In genomic region chr19:35041548-35042055, GRCh38 we compare ENCODE assay signal across 8 cellular contexts. TPM values are rescaled to one million over a fixed set of nuclear protein-coding genes. Genes with fewer than 3 reads are reported as not detected.
DNase-seq lines count a peak whose midpoint lies in the region; ATAC-seq, FAIRE-seq and TF ChIP-seq lines count a peak whose summit lies in the region.
"Had no signal": no experiment of that assay in that cellular context is flagged by ENCODE, and none has a peak within 500 bp of the region (broad histone marks: within the 10 kb centered on the region; RNA-seq: fewer than 3 reads in every experiment).

TSS of gene HPN (plus strand) at chr19:35041721. CDS start at chr19:35042507, 786 bp downstream.

- H3K4me1 ChIP-seq in GM12878 (ENCODE audit: control insufficient read depth, insufficient read depth, low read length) (peaks cover 13% of the 10 kb centered on the region), HepG2 (ENCODE audit: insufficient read depth, low read length) (peaks cover 66% of the 10 kb centered on the region), subcutaneous abdominal adipose tissue (ENCODE audit: control insufficient read depth in 5 of 5, insufficient read depth in 5 of 5, low read length in 5 of 5) (peaks cover 4 to 78% (median 58%) of the 10 kb centered on the region in 5 donors), SK-N-SH (ENCODE audit: control insufficient read depth in 1 of 2, insufficient read depth in 2 of 2, low read depth in 1 of 2, low read length in 1 of 2) (no peaks in the 10 kb centered on the region)

- POLR2A ChIA-PET in GM12878 (lab: Charles Lee) = no interaction called here
- POLR2A ChIA-PET in HepG2 (lab: Yijun Ruan, JAX) = interaction anchor here (1.2 to 3.8 kb wide), 8 partner anchors 10 to 46 kb away, joined by 3 to 15 read pairs (median 8); partner anchors contain the start of gene GRAMD1A
- POLR2A ChIA-PET in SK-N-SH (lab: Yijun Ruan, JAX) = no interaction called here

- ATAC-seq in GM12878 (no peak), HepG2 (peak; percentile 52), HG02840 (IDR thresholded peaks at IDR 0.05; ENCODE audit: low FRiP score, unreplicated experiment) (no peak)

- no peaks in the 10 kb centered on the region for H3K9me3 ChIP-seq in GM12878 (replicated peaks; ENCODE audit: control insufficient read depth, insufficient read depth, low read length)
- no peaks in the 10 kb centered on the region for H3K9me3 ChIP-seq in HepG2 (ENCODE audit: low read length)
- H3K9me3 ChIP-seq in subcutaneous abdominal adipose tissue (ENCODE audit: control insufficient read depth in 5 of 5, low read length in 5 of 5) = no peaks in the 10 kb centered on the region
- H3K9me3 ChIP-seq in SK-N-SH = no peaks in the 10 kb centered on the region

- DNase-seq in GM12878 (ENCODE audit: low read depth, low spot score) (no peak), HepG2 (ENCODE audit: low spot score) (peak; percentile 77), SK-N-SH (no peak), nucleus accumbens (lab: John Stamatoyannopoulos, UW) (no peak)
- DNase-seq: NCI-H2081 had no signal

- TF ChIP-seq RAD21 in GM12878 (IDR thresholded peaks at IDR 0.05; ENCODE audit: insufficient read depth, low read depth, low read length) = no peak
- TF ChIP-seq RAD21 in HepG2 (CRISPR knock-in tag; IDR thresholded peaks at IDR 0.05) = no peak; the same call in 1 of the 2 replicates
- no peak for TF ChIP-seq RAD21 in SK-N-SH (IDR thresholded peaks at IDR 0.05; ENCODE audit: low read length)

- SMC1A ChIA-PET in GM12878 (lab: Charles Lee; ENCODE audit: uncharacterized antibody, unreplicated experiment) = no interaction called here

- H4K20me1 ChIP-seq in GM12878 (ENCODE audit: control insufficient read depth, insufficient read depth) = no peaks in the 10 kb centered on the region
- peaks cover 39% of the 10 kb centered on the region for H4K20me1 ChIP-seq in HepG2 (ENCODE audit: insufficient read depth, low read length)
- no peaks in the 10 kb centered on the region for H4K20me1 ChIP-seq in SK-N-SH (ENCODE audit: insufficient read depth)

- TF ChIP-seq EP300 in GM12878 (IDR thresholded peaks at IDR 0.05; ENCODE audit: borderline replicate concordance in 1 of 2, control insufficient read depth in 1 of 2, low read depth in 2 of 2, low read length in 2 of 2) = no peak
- TF ChIP-seq EP300 in HepG2 (IDR thresholded peaks at IDR 0.05; ENCODE audit: low read depth in 2 of 2, low read length in 2 of 2) = no peak
- no peak for TF ChIP-seq EP300 in HepG2 (CRISPR knock-in tag; IDR thresholded peaks at IDR 0.05; ENCODE audit: borderline replicate concordance)
- no peak for TF ChIP-seq EP300 in SK-N-SH (IDR thresholded peaks at IDR 0.05; ENCODE audit: borderline replicate concordance in 1 of 2, low read depth in 1 of 2, low read length in 1 of 2)

- H3K27ac ChIP-seq in GM12878 (ENCODE audit: control insufficient read depth, insufficient read depth) (no peak within 1 kb of the TSS), HepG2 (ENCODE audit: extremely low read length, insufficient read depth, low read length) (peak within 1 kb of the TSS; percentile 99), subcutaneous abdominal adipose tissue (ENCODE audit: low read depth, low read length) (peak within 1 kb of the TSS; percentile 37), SK-N-SH (ENCODE audit: low read depth in 2 of 2, low read length in 1 of 2) (no peak within 1 kb of the TSS)

- H3K4me2 ChIP-seq in GM12878 (ENCODE audit: control insufficient read depth, insufficient read depth) (no peak within 1 kb of the TSS), HepG2 (ENCODE audit: low read depth, low read length) (peak within 1 kb of the TSS; percentile 93), SK-N-SH (no peak within 1 kb of the TSS)

- H3K9ac ChIP-seq in GM12878 (ENCODE audit: control insufficient read depth, insufficient read depth, low read length) (no peak within 1 kb of the TSS), HepG2 (ENCODE audit: insufficient read depth, low read depth, low read length) (peak within 1 kb of the TSS; percentile 85), subcutaneous abdominal adipose tissue (ENCODE audit: low read length in 5 of 5) (peak within 1 kb of the TSS in 3 of 5 donors; percentile 32 to 65 (median 48)), SK-N-SH (no peak within 1 kb of the TSS)

- CTCF ChIA-PET in GM12878 (lab: Yijun Ruan, JAX) = no interaction called here
- CTCF ChIA-PET in HepG2 (lab: Yijun Ruan, JAX; ENCODE audit: low intra/inter-chr PET ratio, low total read pairs) = no interaction called here
- CTCF ChIA-PET in SK-N-SH (lab: Yijun Ruan, JAX) = interaction anchor here (4.2 kb wide), 1 partner anchor 14 kb away, joined by 86 read pairs; no protein-coding TSS in a partner anchor

- peak within 1 kb of the TSS in 1 of 3 donors; percentile 5 for H3K27ac Mint-ChIP-seq in IgD-negative memory B cell

- peaks cover 0 to 5% of the 10 kb centered on the region in 2 experiments; a peak in 3 of 4 replicates for H3K27me3 ChIP-seq in GM12878 (replicated peaks in 1 of 2; ENCODE audit: control insufficient read depth in 2 of 2, insufficient read depth in 2 of 2, low read length in 1 of 2)
- H3K27me3 ChIP-seq in HepG2 (ENCODE audit: control insufficient read depth in 1 of 2, insufficient read depth in 2 of 2, low read length in 2 of 2) = no peaks in the 10 kb centered on the region
- H3K27me3 ChIP-seq in subcutaneous abdominal adipose tissue (ENCODE audit: control insufficient read depth in 5 of 5, insufficient read depth in 4 of 5, low read length in 5 of 5) = no peaks in the 10 kb centered on the region
- H3K27me3 ChIP-seq in SK-N-SH (ENCODE audit: insufficient read depth) = no peaks in the 10 kb centered on the region

- no peaks in the 10 kb centered on the region for H3K9me3 Mint-ChIP-seq in IgD-negative memory B cell

- H3K36me3 ChIP-seq in GM12878 (ENCODE audit: control insufficient read depth in 2 of 2, insufficient read depth in 2 of 2, low read length in 1 of 2) = no peaks in the 10 kb centered on the region
- H3K36me3 ChIP-seq in HepG2 (replicated peaks in 1 of 2; ENCODE audit: control insufficient read depth in 1 of 2, insufficient read depth in 2 of 2, low read length in 2 of 2) = peaks cover 4 to 10% of the 10 kb centered on the region in 2 experiments
- H3K36me3 ChIP-seq in subcutaneous abdominal adipose tissue (ENCODE audit: control insufficient read depth in 5 of 5, insufficient read depth in 5 of 5, low read length in 5 of 5) = no peaks in the 10 kb centered on the region
- no peaks in the 10 kb centered on the region for H3K36me3 ChIP-seq in SK-N-SH (replicated peaks in 1 of 2; ENCODE audit: control insufficient read depth in 1 of 2, insufficient read depth in 2 of 2, low read length in 1 of 2)

- H2AFZ ChIP-seq in GM12878 (ENCODE audit: control insufficient read depth, low read depth, low read length) (peak within 1 kb of the TSS; percentile 34; the same call in 1 of the 2 replicates), HepG2 (ENCODE audit: low read length) (no peak within 1 kb of the TSS), SK-N-SH (ENCODE audit: low read depth) (no peak within 1 kb of the TSS)

- BruUV-seq in GM12878 (replicated peaks; lab: Mats Ljungman, UMichigan) (no TSS peak), HepG2 (replicated peaks; lab: Mats Ljungman, UMichigan) (no TSS peak)

- H3K27me3 Mint-ChIP-seq in IgD-negative memory B cell = peaks cover 11% of the 10 kb centered on the region

- RAD21 ChIA-PET in GM12878 (lab: Charles Lee; ENCODE audit: unreplicated experiment) = no interaction called here

- no peaks in the 10 kb centered on the region for H3F3A ChIP-seq in SK-N-SH (replicated peaks; ENCODE audit: insufficient read depth)

- intact Hi-C loops in GM12878 (cut with micrococcal nuclease; ENCODE audit: unreplicated experiment) = no loop called here
- intact Hi-C loops in HepG2 (cut with micrococcal nuclease; ENCODE audit: unreplicated experiment) = loop anchor here (2.0 to 5.0 kb wide), 2 partner anchors 44 to 59 kb away; no protein-coding TSS in a partner anchor

- peaks cover 22 to 31% (median 26%) of the 10 kb centered on the region in 3 donors for H3K4me1 Mint-ChIP-seq in IgD-negative memory B cell

- TF ChIP-seq POLR2A in GM12878 (IDR thresholded peaks at IDR 0.05; ENCODE audit: low read depth, low read length) (no peak), HepG2 (IDR thresholded peaks at IDR 0.05; ENCODE audit: insufficient read depth in 1 of 2, low read depth in 2 of 2, low read length in 2 of 2) (peak in 1 of 2 experiments; percentile 76)

- H3K4me3 Mint-ChIP-seq in IgD-negative memory B cell = peak within 1 kb of the TSS in 3 of 4 donors; percentile 75 to 93 (median 78)

- 71% methylated on average over 9 of the region's 19 CpGs for WGBS in GM12878 (ENCODE audit: insufficient coverage, insufficient replicate concordance, low lambda C conversion rate, missing lambda C conversion rate)
- WGBS in HepG2 (ENCODE audit: low lambda C conversion rate) = 0% methylated on average over 2 of the region's 19 CpGs
- WGBS in SK-N-SH (ENCODE audit: low lambda C conversion rate) = 60% methylated on average over 12 of the region's 19 CpGs

- FAIRE-seq in GM12878 (lab: Jason Lieb, UNC) = no peak
- FAIRE-seq in HepG2 (lab: Jason Lieb, UNC) = no peak

- H3K4me3 ChIP-seq in GM12878 (no peak within 1 kb of the TSS), HepG2 (replicated peaks in 1 of 3; ENCODE audit: insufficient read depth in 1 of 3, low read depth in 2 of 3, low read length in 3 of 3) (peak within 1 kb of the TSS; percentile 67 to 84 (median 73)), subcutaneous abdominal adipose tissue (ENCODE audit: low read depth in 1 of 5, low read length in 5 of 5) (peak within 1 kb of the TSS in 4 of 5 donors; percentile 36 to 58 (median 42)), SK-N-SH (ENCODE audit: low read depth in 2 of 2, low read length in 1 of 2) (no peak within 1 kb of the TSS)

- H3K79me2 ChIP-seq in GM12878 (ENCODE audit: control insufficient read depth, insufficient read depth, low read length) (no peaks in the 10 kb centered on the region), HepG2 (ENCODE audit: insufficient read depth, low read length) (peaks cover 43% of the 10 kb centered on the region), SK-N-SH (ENCODE audit: insufficient read depth) (no peaks in the 10 kb centered on the region)

- no peak for TF ChIP-seq CTCF in GM12878 (IDR thresholded peaks at IDR 0.05 in 2 of 3, conservative IDR thresholded peaks at IDR 0.05 in 1 of 3; ENCODE audit: control insufficient read depth in 2 of 3, extremely low read depth in 1 of 3, insufficient read depth in 1 of 3, low read depth in 3 of 3, low read length in 3 of 3)
- TF ChIP-seq CTCF in HepG2 (CRISPR knock-in tag; IDR thresholded peaks at IDR 0.05) = no peak
- no peak for TF ChIP-seq CTCF in SK-N-SH (IDR thresholded peaks at IDR 0.05)

- H3K36me3 Mint-ChIP-seq in IgD-negative memory B cell = no peaks in the 10 kb centered on the region

- in situ Hi-C loops in GM12878 (cut with MboI) = no loop called here
- in situ Hi-C loops in HepG2 (cut with HindIII; ENCODE audit: extremely low pct_ligation_motif_present, low pct_unique_long_range_greater_than_20kb) = no loop called here

- H3K9me2 ChIP-seq in SK-N-SH = no peaks in the 10 kb centered on the region

RNA-seq across cellular contexts. Expression of gene HPN, which starts in this region (rescaled TPM):
- polyA plus RNA-seq in IgD-negative memory B cell (not detected), GM12878 (2011; rRNA removed) (not detected in 2 replicates), GM12878 (2014; fragmentation: Illumina TruSeq; extraction: Trizol) (not detected in 2 replicates), GM12878 (2014; fragmentation: Nextera tagmentation; extraction: Ambion mirVana) (not detected), GM12878 (2014; rRNA removed) (0.16 TPM in 1 of 2 replicates, not detected in the other), GM12878 (2016; fragmentation: Nextera tagmentation; extraction: Ambion mirVana) (under 1 TPM in 1 of 2 experiments, not detected in 1; 0.35 TPM), HepG2 (2011; rRNA removed) (261 and 364 TPM in 2 replicates), SK-N-SH (2012; rRNA removed) (0.05 TPM in 1 of 2 replicates, not detected in the other)
- total RNA-seq in GM12878 (2013; cell fraction: nucleolus; rRNA removed) = not detected in 2 replicates
- total RNA-seq in GM12878 (2014; rRNA removed) (not detected in 2 replicates), GM12878 (2014; rRNA removed; fragmentation: Illumina TruSeq; extraction: Trizol) (not detected in 2 replicates), GM12878 (2021) (0.13 and 0.21 TPM in 2 replicates), HepG2 (2016; rRNA removed; fragmentation: Illumina TruSeq; extraction: Trizol) (23.9 and 46.7 TPM in 2 replicates)
- polyA plus RNA-seq in GM12878 (2011; ENCODE audit: low read depth) = not detected
- not detected in 2 replicates for polyA plus RNA-seq in GM12878 (2011; cell fraction: cytosol; rRNA removed)
- polyA plus RNA-seq in GM12878 (2011; cell fraction: nucleus; rRNA removed) = 0.12 TPM in 1 of 2 replicates, not detected in the other
- not detected in 2 replicates for polyA plus RNA-seq in GM12878 (2012)
- not detected in 2 replicates for polyA minus RNA-seq in GM12878 (2011; rRNA and poly(A)+ RNA removed)
- not detected in 2 replicates for polyA minus RNA-seq in GM12878 (2011; cell fraction: cytosol; rRNA and poly(A)+ RNA removed)
- not detected in 2 replicates for polyA minus RNA-seq in GM12878 (2011; cell fraction: nucleus; rRNA and poly(A)+ RNA removed)
- total RNA-seq in HepG2 (2016; cell fraction: cytosol; rRNA removed; fragmentation: Illumina TruSeq; extraction: Trizol; ENCODE audit: low read depth) = 42.7 and 50.6 TPM in 2 replicates
- 21.2 and 50.0 TPM in 2 replicates for total RNA-seq in HepG2 (2016; cell fraction: insoluble cytoplasmic fraction; rRNA removed; fragmentation: Illumina TruSeq; extraction: Trizol)
- 54.3 and 66.8 TPM in 2 replicates for total RNA-seq in HepG2 (2016; cell fraction: membrane; rRNA removed; fragmentation: Illumina TruSeq; extraction: Trizol)
- 45.3 and 57.3 TPM in 2 replicates for total RNA-seq in HepG2 (2016; cell fraction: nucleus; rRNA removed; fragmentation: Illumina TruSeq; extraction: Trizol)
- 287 and 379 TPM in 2 replicates for polyA plus RNA-seq in HepG2 (2011; cell fraction: cytosol; rRNA removed)
- polyA plus RNA-seq in HepG2 (2011; cell fraction: nucleus; rRNA removed) = 902 and 1,132 TPM in 2 replicates
- polyA plus RNA-seq in HepG2 (2012) = 157 and 225 TPM in 2 replicates
- 63.0 and 76.1 TPM in 2 replicates for polyA plus RNA-seq in HepG2 (2016; cell fraction: cytosol; fragmentation: Illumina TruSeq; extraction: Trizol; ENCODE audit: low read depth)
- polyA plus RNA-seq in HepG2 (2016; cell fraction: insoluble cytoplasmic fraction; fragmentation: Illumina TruSeq; extraction: Trizol; ENCODE audit: low read depth) = 32.2 and 40.3 TPM in 2 replicates
- 76.4 and 86.0 TPM in 2 replicates for polyA plus RNA-seq in HepG2 (2016; cell fraction: membrane; fragmentation: Illumina TruSeq; extraction: Trizol; ENCODE audit: low read depth)
- 121 and 129 TPM in 2 replicates for polyA plus RNA-seq in HepG2 (2016; cell fraction: nucleus; fragmentation: Illumina TruSeq; extraction: Trizol; ENCODE audit: insufficient read depth, low read depth)
- 189 TPM in 1 of 2 replicates, not detected in the other for polyA minus RNA-seq in HepG2 (2011; rRNA and poly(A)+ RNA removed; ENCODE audit: low replicate concordance)
- polyA minus RNA-seq in HepG2 (2011; cell fraction: cytosol; rRNA and poly(A)+ RNA removed) = 86.7 and 119 TPM in 2 replicates
- 78.7 and 86.0 TPM in 2 replicates for polyA minus RNA-seq in HepG2 (2011; cell fraction: nucleus; rRNA and poly(A)+ RNA removed)
- 0.03 TPM in 1 of 2 replicates, not detected in the other for polyA plus RNA-seq in SK-N-SH (2012; cell fraction: cytosol; rRNA removed)
- 0.07 and 0.15 TPM in 2 replicates for polyA plus RNA-seq in SK-N-SH (2012; cell fraction: nucleus; rRNA removed)

Comparison
In these comparisons a context has a peak if more than half of its experiments do, and no peak if none do; other contexts are left out.
1. RNA of gene HPN (total RNA-seq): 21.2 to 66.8 TPM in HepG2; 0.13 to 0.21 TPM in GM12878; every median in the first group is over 10 times any median in the second.
2. RNA of gene HPN (polyA plus RNA-seq): 32.2 to 1,132 TPM in HepG2; 0.03 to 0.15 TPM in SK-N-SH, not detected in IgD-negative memory B cell (single experiment) and 0.12 to 0.35 TPM in GM12878; every median in the first group is over 10 times any median in the second.
3. H3K27ac ChIP-seq: peak in HepG2 (single experiment) and subcutaneous abdominal adipose tissue (single experiment); none in GM12878 (single experiment) and SK-N-SH (0 of 2).
4. H3K4me3 ChIP-seq: peak in HepG2 (3 of 3) and subcutaneous abdominal adipose tissue (4 of 5); none in GM12878 (single experiment) and SK-N-SH (0 of 2).
5. H3K9ac ChIP-seq: peak in HepG2 (single experiment) and subcutaneous abdominal adipose tissue (3 of 5); none in GM12878 (single experiment) and SK-N-SH (single experiment).